1 cellular context compared by ENCODE assay signal in the genomic region with DNA sequence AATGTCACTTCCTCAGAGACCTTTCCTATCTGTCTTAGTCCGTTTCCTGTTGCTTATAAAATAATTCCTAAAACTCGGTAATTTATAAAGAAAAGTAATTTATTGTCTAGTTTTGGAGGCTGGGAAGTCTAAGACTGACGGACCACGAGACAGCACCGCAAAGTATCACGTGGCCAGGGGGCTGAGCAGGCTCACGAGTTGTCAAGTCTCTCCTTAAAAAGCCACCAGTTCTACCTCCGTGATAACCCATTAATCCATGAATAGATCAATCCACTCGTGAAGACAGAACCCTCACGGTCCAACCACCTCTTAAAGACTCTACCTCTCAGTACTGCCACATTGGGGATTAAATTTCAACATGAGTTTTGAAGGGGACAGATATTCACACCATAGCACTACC.
TF ChIP-seq lines count a peak whose summit lies in the region.

No MANE protein-coding gene starts in this region.

TF ChIP-seq in K562, 482 proteins besides CTCF, POLR2A, EP300 and RAD21 (continued from another document):
- TF ChIP-seq MGA (IDR thresholded peaks at IDR 0.05) (peak; percentile 38; the same call in 1 of the 2 replicates), SFPQ (IDR thresholded peaks at IDR 0.05; ENCODE audit: low read depth, low read length) (no peak), L3MBTL2 (IDR thresholded peaks at IDR 0.05) (peak; percentile 52), FOXK2 (conservative IDR thresholded peaks at IDR 0.05 in 1 of 2, IDR thresholded peaks at IDR 0.05 in 1 of 2; ENCODE audit: low read depth in 2 of 2) (0 out of 4 replicates have a peak, but pooled peaks of 1 of the 2 experiments have one; percentile 4), ZNF780A (CRISPR knock-in tag; IDR thresholded peaks at IDR 0.05) (no peak), CREB1 (IDR thresholded peaks at IDR 0.05) (no peak), CREB1 (CRISPR knock-in tag; IDR thresholded peaks at IDR 0.05) (no peak), DMBX1 (CRISPR knock-in tag; IDR thresholded peaks at IDR 0.05; ENCODE audit: borderline replicate concordance) (no peak), MED1 (CRISPR knock-in tag; IDR thresholded peaks at IDR 0.05; ENCODE audit: borderline replicate concordance) (no peak), USF2 (CRISPR knock-in tag; IDR thresholded peaks at IDR 0.05) (peak; percentile 84)
TF ChIP-seq in K562: peak in this region for 17.
